24 cellular contexts compared by ENCODE assay signal in the genomic region with DNA sequence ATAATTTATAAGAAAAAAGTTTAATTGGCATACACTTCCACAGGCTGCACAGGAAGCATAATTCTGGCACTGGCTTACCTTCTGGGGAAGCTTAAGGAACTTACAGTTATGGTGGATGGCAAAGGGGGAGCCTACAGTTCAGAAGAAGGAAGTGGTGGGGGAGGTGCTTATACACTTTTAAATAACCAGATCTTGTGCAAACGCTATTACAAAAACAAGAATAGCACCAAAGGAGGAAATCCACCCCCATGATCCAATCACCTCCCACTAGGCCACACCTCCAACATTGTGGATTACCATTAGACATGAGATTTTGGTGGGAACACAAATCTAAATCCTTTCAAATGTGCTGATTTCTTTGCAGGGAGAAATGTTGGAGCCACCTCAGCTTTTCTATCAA.
"Had no signal": no experiment of that assay in that cellular context is flagged by ENCODE, and none has a peak within 500 bp of the region (broad histone marks: within the 10 kb centered on the region; RNA-seq: fewer than 3 reads in every experiment).

No MANE protein-coding gene starts in this region.

- H3K9me3 ChIP-seq: adrenal gland, ascending aorta, lower lobe of right lung, right lobe of liver, suprapubic skin, tibial nerve had no signal

- DNase-seq: activated CD8-positive, alpha-beta memory T cell treated with anti-CD3 and anti-CD28 coated beads for 24 hours; activated CD8-positive, alpha-beta memory T cell treated with anti-CD3 and anti-CD28 coated beads, Interleukin-2, amount 50 U/mL, for 48 hours; activated naive CD4-positive, alpha-beta T cell; activated T-cell treated with anti-CD3 and anti-CD28 coated beads, Interleukin-2, amount 50 U/mL, for 4 hours; adrenal gland; central memory CD4-positive, alpha-beta T cell; dermis blood vessel endothelial cell; effector CD8-positive, alpha-beta T cell; foreskin keratinocyte; lower lobe of right lung; mesendoderm; naive B cell; occipital lobe; posterior cingulate gyrus; right lobe of liver; stimulated activated CD4-positive, alpha-beta T cell treated with anti-CD3 and anti-CD28 coated beads, Interleukin-1b, Interleukin-23, amount 100 ng/mL, for 48 hours; stomach had no signal

- ATAC-seq: activated T-cell treated with anti-CD3 and anti-CD28 coated beads, Interleukin-2, amount 50 U/mL, for 4 hours; foreskin keratinocyte; left lobe of liver; lower lobe of right lung; right lobe of liver; stimulated activated memory B cell treated with anti-CD40 and anti-IgM and Interleukin-4, amounts not matched to agents 10 μg/mL and 1 μg/mL and 100 μg/mL, for 72 hours; WTC11 had no signal

- H3K27me3 ChIP-seq: ascending aorta, foreskin keratinocyte, right lobe of liver, stomach, suprapubic skin, tibial nerve had no signal

- H3K4me3 ChIP-seq: adrenal gland, ascending aorta, lower lobe of right lung, right lobe of liver, skin epidermis, stomach, suprapubic skin, tibial nerve had no signal

- H3K27ac ChIP-seq: adrenal gland, ascending aorta, foreskin keratinocyte, lower lobe of right lung, right lobe of liver, skin epidermis, stomach, suprapubic skin, tibial nerve had no signal

- H3K4me1 ChIP-seq: adrenal gland, ascending aorta, foreskin keratinocyte, lower lobe of right lung, right lobe of liver, stomach, suprapubic skin, tibial nerve had no signal

- H3K36me3 ChIP-seq: adrenal gland, ascending aorta, lower lobe of right lung, right lobe of liver, stomach, suprapubic skin, tibial nerve had no signal
